ENCODE assay signal across 1 cellular context in the genomic region with DNA sequence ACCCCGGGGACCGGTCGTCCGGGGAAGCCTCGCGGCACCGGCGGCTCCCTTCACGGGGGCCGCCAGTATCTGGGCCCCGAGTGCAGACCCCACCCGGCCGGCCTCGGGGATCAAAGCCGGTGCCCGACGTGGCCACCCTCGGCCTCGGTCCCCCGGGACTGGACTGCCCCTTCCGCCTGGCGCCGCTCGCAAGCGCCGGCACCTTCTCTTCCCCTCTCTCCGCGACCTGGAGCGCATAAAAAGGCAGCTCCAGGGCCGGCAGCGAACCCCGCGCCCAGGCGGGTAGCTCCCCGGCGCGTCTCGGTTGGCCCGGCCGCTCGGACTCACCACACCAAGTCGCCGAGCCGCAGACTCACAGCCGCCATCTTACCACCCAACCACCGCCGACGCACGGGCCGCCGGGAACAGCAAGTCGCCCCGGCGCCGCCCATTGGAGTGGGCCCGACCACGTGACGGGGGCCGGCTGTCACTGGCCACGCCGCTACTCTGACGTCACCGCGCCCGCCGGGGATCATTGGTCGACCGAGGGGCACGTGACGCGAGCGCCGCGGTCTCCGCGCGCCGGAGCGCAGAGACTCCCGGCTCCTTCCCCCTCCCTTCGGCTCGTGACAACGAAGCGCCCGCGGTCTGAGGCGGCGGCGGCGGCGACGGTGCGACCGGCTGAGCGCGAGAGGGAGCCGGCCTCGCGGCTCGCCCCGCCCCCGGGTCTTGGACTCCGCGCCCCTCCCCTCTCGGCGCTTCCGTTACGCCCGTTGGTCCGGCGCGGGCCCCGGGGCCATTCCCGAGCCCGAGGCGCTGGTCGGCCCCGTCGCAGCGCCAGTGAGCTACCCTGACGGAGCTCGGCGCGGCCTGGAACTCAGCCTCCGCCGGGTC.
A peak's percentile ranks its signal among the peaks of the same experiment; 100 is the strongest.
TF ChIP-seq lines count a peak whose summit lies in the region.

A gene (minus strand): TSS at position 388 of the 873 bp plus-strand sequence. CDS start 23 bp downstream, at position 365.
A gene with protein sequence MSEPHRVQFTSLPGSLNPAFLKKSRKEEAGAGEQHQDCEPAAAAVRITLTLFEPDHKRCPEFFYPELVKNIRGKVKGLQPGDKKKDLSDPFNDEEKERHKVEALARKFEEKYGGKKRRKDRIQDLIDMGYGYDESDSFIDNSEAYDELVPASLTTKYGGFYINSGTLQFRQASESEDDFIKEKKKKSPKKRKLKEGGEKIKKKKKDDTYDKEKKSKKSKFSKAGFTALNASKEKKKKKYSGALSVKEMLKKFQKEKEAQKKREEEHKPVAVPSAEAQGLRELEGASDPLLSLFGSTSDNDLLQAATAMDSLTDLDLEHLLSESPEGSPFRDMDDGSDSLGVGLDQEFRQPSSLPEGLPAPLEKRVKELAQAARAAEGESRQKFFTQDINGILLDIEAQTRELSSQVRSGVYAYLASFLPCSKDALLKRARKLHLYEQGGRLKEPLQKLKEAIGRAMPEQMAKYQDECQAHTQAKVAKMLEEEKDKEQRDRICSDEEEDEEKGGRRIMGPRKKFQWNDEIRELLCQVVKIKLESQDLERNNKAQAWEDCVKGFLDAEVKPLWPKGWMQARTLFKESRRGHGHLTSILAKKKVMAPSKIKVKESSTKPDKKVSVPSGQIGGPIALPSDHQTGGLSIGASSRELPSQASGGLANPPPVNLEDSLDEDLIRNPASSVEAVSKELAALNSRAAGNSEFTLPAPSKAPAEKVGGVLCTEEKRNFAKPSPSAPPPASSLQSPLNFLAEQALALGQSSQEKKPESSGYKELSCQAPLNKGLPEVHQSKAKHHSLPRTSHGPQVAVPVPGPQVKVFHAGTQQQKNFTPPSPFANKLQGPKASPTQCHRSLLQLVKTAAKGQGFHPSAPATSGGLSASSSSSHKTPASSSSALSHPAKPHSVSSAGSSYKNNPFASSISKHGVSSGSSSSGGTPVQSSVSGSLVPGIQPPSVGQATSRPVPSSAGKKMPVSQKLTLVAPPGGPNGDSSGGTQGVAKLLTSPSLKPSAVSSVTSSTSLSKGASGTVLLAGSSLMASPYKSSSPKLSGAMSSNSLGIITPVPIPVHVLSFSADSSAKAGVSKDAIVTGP (N-terminal part only) (plus strand): TSS at position 581 of the 873 bp plus-strand sequence. CDS start 5,437 bp downstream, outside the sequence.

TF ChIP-seq in HepG2, 621 proteins besides CTCF, POLR2A, EP300 and RAD21 (continued from another document and continues in another):
- TF ChIP-seq, protein P1, sequence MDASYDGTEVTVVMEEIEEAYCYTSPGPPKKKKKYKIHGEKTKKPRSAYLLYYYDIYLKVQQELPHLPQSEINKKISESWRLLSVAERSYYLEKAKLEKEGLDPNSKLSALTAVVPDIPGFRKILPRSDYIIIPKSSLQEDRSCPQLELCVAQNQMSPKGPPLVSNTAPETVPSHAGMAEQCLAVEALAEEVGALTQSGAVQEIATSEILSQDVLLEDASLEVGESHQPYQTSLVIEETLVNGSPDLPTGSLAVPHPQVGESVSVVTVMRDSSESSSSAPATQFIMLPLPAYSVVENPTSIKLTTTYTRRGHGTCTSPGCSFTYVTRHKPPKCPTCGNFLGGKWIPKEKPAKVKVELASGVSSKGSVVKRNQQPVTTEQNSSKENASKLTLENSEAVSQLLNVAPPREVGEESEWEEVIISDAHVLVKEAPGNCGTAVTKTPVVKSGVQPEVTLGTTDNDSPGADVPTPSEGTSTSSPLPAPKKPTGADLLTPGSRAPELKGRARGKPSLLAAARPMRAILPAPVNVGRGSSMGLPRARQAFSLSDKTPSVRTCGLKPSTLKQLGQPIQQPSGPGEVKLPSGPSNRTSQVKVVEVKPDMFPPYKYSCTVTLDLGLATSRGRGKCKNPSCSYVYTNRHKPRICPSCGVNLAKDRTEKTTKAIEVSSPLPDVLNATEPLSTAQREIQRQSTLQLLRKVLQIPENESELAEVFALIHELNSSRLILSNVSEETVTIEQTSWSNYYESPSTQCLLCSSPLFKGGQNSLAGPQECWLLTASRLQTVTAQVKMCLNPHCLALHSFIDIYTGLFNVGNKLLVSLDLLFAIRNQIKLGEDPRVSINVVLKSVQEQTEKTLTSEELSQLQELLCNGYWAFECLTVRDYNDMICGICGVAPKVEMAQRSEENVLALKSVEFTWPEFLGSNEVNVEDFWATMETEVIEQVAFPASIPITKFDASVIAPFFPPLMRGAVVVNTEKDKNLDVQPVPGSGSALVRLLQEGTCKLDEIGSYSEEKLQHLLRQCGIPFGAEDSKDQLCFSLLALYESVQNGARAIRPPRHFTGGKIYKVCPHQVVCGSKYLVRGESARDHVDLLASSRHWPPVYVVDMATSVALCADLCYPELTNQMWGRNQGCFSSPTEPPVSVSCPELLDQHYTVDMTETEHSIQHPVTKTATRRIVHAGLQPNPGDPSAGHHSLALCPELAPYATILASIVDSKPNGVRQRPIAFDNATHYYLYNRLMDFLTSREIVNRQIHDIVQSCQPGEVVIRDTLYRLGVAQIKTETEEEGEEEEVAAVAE (CRISPR knock-in tag; IDR thresholded peaks at IDR 0.05; ENCODE audit: borderline replicate concordance): no peak
- TF ChIP-seq FOXA3 (CRISPR knock-in tag; IDR thresholded peaks at IDR 0.05) (no peak; the same call in 1 of the 2 replicates), HNRNPH1 (optimal IDR thresholded peaks at IDR 0.05; ENCODE audit: low read depth, low read length) (no peak), ARNTL (CRISPR knock-in tag; IDR thresholded peaks at IDR 0.05) (peak; percentile 65), MAZ (IDR thresholded peaks at IDR 0.05; ENCODE audit: borderline replicate concordance, low read depth, low read length) (peak; percentile 85; the same call in 1 of the 2 replicates), MAZ (CRISPR knock-in tag; IDR thresholded peaks at IDR 0.05; ENCODE audit: low read depth) (no peak; the same call in none of the 2 replicates), HDAC6 (IDR thresholded peaks at IDR 0.05; ENCODE audit: low read depth, low read length) (no peak), ZNF598 (CRISPR knock-in tag; IDR thresholded peaks at IDR 0.05; ENCODE audit: borderline replicate concordance) (no peak), HIVEP1 (CRISPR knock-in tag; IDR thresholded peaks at IDR 0.05) (peak; percentile 60; the same call in 1 of the 2 replicates), ZNF225 (CRISPR knock-in tag; IDR thresholded peaks at IDR 0.05) (no peak), NFIC (IDR thresholded peaks at IDR 0.05; ENCODE audit: low read length) (no peak), ZNF10 (CRISPR knock-in tag; IDR thresholded peaks at IDR 0.05; ENCODE audit: borderline replicate concordance, low read depth) (no peak), GFI1 (CRISPR knock-in tag; IDR thresholded peaks at IDR 0.05; ENCODE audit: borderline replicate concordance) (no peak), GZF1 (CRISPR knock-in tag; IDR thresholded peaks at IDR 0.05) (no peak; the same call in 1 of the 2 replicates), GABPB1 (CRISPR knock-in tag; IDR thresholded peaks at IDR 0.05) (peak; percentile 82), FOXC1 (CRISPR knock-in tag; IDR thresholded peaks at IDR 0.05; ENCODE audit: borderline replicate concordance) (no peak), SPEN (CRISPR knock-in tag; IDR thresholded peaks at IDR 0.05; ENCODE audit: low read depth) (no peak; the same call in 1 of the 2 replicates), DNMT3B (CRISPR knock-in tag; conservative IDR thresholded peaks at IDR 0.05) (no peak), SMARCE1 (IDR thresholded peaks at IDR 0.05; ENCODE audit: borderline replicate concordance) (no peak), MBD4 (IDR thresholded peaks at IDR 0.05; ENCODE audit: borderline replicate concordance, low read length) (no peak)
- TF ChIP-seq, protein P2, sequence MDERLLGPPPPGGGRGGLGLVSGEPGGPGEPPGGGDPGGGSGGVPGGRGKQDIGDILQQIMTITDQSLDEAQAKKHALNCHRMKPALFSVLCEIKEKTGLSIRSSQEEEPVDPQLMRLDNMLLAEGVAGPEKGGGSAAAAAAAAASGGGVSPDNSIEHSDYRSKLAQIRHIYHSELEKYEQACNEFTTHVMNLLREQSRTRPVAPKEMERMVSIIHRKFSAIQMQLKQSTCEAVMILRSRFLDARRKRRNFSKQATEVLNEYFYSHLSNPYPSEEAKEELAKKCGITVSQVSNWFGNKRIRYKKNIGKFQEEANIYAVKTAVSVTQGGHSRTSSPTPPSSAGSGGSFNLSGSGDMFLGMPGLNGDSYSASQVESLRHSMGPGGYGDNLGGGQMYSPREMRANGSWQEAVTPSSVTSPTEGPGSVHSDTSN (CRISPR knock-in tag; IDR thresholded peaks at IDR 0.05): no peak
- TF ChIP-seq, protein P3, sequence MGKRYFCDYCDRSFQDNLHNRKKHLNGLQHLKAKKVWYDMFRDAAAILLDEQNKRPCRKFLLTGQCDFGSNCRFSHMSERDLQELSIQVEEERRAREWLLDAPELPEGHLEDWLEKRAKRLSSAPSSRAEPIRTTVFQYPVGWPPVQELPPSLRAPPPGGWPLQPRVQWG (CRISPR knock-in tag; IDR thresholded peaks at IDR 0.05; ENCODE audit: borderline replicate concordance, low read depth): no peak
- TF ChIP-seq, protein P4, sequence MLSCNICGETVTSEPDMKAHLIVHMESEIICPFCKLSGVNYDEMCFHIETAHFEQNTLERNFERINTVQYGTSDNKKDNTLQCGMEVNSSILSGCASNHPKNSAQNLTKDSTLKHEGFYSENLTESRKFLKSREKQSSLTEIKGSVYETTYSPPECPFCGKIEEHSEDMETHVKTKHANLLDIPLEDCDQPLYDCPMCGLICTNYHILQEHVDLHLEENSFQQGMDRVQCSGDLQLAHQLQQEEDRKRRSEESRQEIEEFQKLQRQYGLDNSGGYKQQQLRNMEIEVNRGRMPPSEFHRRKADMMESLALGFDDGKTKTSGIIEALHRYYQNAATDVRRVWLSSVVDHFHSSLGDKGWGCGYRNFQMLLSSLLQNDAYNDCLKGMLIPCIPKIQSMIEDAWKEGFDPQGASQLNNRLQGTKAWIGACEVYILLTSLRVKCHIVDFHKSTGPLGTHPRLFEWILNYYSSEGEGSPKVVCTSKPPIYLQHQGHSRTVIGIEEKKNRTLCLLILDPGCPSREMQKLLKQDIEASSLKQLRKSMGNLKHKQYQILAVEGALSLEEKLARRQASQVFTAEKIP (CRISPR knock-in tag; IDR thresholded peaks at IDR 0.05; ENCODE audit: borderline replicate concordance): no peak
- TF ChIP-seq, protein P5, sequence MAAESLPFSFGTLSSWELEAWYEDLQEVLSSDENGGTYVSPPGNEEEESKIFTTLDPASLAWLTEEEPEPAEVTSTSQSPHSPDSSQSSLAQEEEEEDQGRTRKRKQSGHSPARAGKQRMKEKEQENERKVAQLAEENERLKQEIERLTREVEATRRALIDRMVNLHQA (CRISPR knock-in tag; IDR thresholded peaks at IDR 0.05): no peak
- TF ChIP-seq, protein P6, sequence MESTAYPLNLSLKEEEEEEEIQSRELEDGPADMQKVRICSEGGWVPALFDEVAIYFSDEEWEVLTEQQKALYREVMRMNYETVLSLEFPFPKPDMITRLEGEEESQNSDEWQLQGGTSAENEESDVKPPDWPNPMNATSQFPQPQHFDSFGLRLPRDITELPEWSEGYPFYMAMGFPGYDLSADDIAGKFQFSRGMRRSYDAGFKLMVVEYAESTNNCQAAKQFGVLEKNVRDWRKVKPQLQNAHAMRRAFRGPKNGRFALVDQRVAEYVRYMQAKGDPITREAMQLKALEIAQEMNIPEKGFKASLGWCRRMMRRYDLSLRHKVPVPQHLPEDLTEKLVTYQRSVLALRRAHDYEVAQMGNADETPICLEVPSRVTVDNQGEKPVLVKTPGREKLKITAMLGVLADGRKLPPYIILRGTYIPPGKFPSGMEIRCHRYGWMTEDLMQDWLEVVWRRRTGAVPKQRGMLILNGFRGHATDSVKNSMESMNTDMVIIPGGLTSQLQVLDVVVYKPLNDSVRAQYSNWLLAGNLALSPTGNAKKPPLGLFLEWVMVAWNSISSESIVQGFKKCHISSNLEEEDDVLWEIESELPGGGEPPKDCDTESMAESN (CRISPR knock-in tag; conservative IDR thresholded peaks at IDR 0.05): no peak; the same call in 1 of the 2 replicates
- TF ChIP-seq, protein P7, sequence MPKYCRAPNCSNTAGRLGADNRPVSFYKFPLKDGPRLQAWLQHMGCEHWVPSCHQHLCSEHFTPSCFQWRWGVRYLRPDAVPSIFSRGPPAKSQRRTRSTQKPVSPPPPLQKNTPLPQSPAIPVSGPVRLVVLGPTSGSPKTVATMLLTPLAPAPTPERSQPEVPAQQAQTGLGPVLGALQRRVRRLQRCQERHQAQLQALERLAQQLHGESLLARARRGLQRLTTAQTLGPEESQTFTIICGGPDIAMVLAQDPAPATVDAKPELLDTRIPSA (CRISPR knock-in tag; IDR thresholded peaks at IDR 0.05; ENCODE audit: borderline replicate concordance): no peak; the same call in 1 of the 2 replicates
